Comparison of ENCODE assay signal across 12 cellular contexts in the genomic region with DNA sequence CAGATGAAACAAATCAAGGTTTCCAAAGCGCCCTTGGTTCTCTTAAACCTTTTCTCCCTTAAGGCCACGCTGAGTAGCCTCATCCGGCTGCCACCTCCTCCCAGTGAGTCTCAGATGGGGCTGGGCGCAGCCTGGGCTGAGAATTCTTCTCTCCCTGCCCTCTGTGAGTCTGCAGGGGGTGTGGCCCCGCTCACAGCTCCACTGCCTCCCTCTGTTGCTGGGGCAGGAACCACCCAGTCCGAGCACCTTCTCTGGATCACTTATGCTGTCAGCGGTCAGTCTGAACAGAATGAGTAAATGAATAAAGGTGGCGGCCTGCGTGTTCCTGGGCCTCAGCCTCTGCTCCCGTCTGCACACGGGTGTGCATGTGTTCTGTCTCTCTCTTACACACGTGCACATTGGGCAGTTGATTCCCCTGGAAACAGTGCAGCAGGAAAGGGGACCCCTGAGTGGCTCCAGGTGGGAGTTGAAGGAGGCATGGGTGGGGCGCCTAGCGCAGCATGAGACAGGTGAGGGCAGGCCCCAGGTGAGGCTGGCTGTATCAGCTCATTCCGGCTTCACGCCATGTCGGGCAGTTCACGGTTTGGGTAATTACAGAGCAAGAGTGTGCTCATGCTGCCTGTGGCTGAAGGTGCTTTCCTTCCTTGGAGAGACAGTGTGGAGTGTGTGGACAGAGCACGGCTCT. TPM values are rescaled to one million over a fixed set of nuclear protein-coding genes. Genes with fewer than 3 reads are reported as not detected.
DNase-seq lines count a peak whose midpoint lies in the region; ATAC-seq, FAIRE-seq and TF ChIP-seq lines count a peak whose summit lies in the region.
"Had no signal": no experiment of that assay in that cellular context is flagged by ENCODE, and none has a peak within 500 bp of the region (broad histone marks: within the 10 kb centered on the region; RNA-seq: fewer than 3 reads in every experiment).

No MANE protein-coding gene starts in this region.

- H3K4me1 Mint-ChIP-seq in chondrocyte (ENCODE audit: low read depth), result peaks cover 51% of the 10 kb centered on the region

- no peak for FAIRE-seq in H1 (lab: Jason Lieb, UNC)
- FAIRE-seq: endometrium had no signal

- CTCF ChIA-PET in H1 (lab: Charles Lee; ENCODE audit: partially characterized antibody), result interaction anchor here (0.9 to 5.8 kb wide), 6 partner anchors 9 to 266 kb away, joined by 3 to 35 read pairs (median 3); no protein-coding TSS in a partner anchor

- H3K4me3 ChIP-seq in left ventricle myocardium inferior (no peak overlapping the region), heart right ventricle (no peak overlapping the region), H1 (ENCODE audit: extremely low read depth in 1 of 4, insufficient read depth in 2 of 4, low read depth in 3 of 4, low read length in 4 of 4) (no peak overlapping the region)

- H3K27ac Mint-ChIP-seq in chondrocyte (ENCODE audit: unreplicated experiment), result no peak overlapping the region
- H3K27ac Mint-ChIP-seq: natural killer cell had no signal

- POLR2A ChIA-PET in H1 (lab: Charles Lee; ENCODE audit: partially characterized antibody), result no interaction called here

- H3K4me1 ChIP-seq in left ventricle myocardium inferior (peaks cover 47% of the 10 kb centered on the region), heart right ventricle (peaks cover 9 to 82% (median 41%) of the 10 kb centered on the region in 9 donors), H1 (replicated peaks in 1 of 4; ENCODE audit: control insufficient read depth in 3 of 4, insufficient read depth in 4 of 4, low read length in 3 of 4) (peaks cover 3 to 30% (median 20%) of the 10 kb centered on the region in 4 experiments)

- DNase-seq in left ventricle myocardium inferior (no peak), heart right ventricle (no peak), H1 (ENCODE audit: low read depth in 1 of 2, low spot score in 2 of 2) (peak in 1 of 2 experiments; percentile 51), mucosa of gallbladder (ENCODE audit: low spot score) (peak; percentile 33), chondrocyte (ENCODE audit: low spot score) (no peak), ecto neural progenitor cell (ENCODE audit: low spot score) (no peak)
- DNase-seq: DMS79 treated with DMSO at 0.1 percent for 48 hours; natural killer cell; stimulated activated CD4-positive, alpha-beta T cell treated with anti-CD3 and anti-CD28 coated beads, Interleukin-12 subunit alpha, Interleukin-12 subunit beta, amount 100 ng/mL, for 4 hours had no signal

- peaks cover 2% of the 10 kb centered on the region for H3K36me3 Mint-ChIP-seq in chondrocyte (ENCODE audit: low read depth)
- H3K36me3 Mint-ChIP-seq: natural killer cell had no signal

- H3K9ac ChIP-seq in H1 (replicated peaks in 1 of 4; ENCODE audit: extremely low read depth in 1 of 4, low read depth in 3 of 4, low read length in 3 of 4), result no peak overlapping the region

- no peak for TF ChIP-seq CTCF in left ventricle myocardium inferior (IDR thresholded peaks at IDR 0.05; ENCODE audit: borderline replicate concordance)
- no peak for TF ChIP-seq CTCF in heart right ventricle (IDR thresholded peaks at IDR 0.05)
- TF ChIP-seq CTCF in H1 (IDR thresholded peaks at IDR 0.05; ENCODE audit: control extremely low read depth in 1 of 3, insufficient read depth in 1 of 3, low read depth in 1 of 3, low read length in 3 of 3), result no peak
- no peak for TF ChIP-seq CTCF in chondrocyte (IDR thresholded peaks at IDR 0.05)

- H3K18ac ChIP-seq in H1 (ENCODE audit: extremely low read depth, low read length), result no peak overlapping the region

- TF ChIP-seq RAD21 in H1 (IDR thresholded peaks at IDR 0.05 in 1 of 2, conservative IDR thresholded peaks at IDR 0.05 in 1 of 2; ENCODE audit: low read depth in 2 of 2, low read length in 2 of 2), result no peak

- H3K4ac ChIP-seq in H1 (replicated peaks; ENCODE audit: insufficient read length, low read depth, low read length), result no peak overlapping the region

- H2BK20ac ChIP-seq in H1 (ENCODE audit: low read length), result 0 out of 2 replicates have a peak overlapping the region, but pooled peaks have one; percentile 13

- ATAC-seq in heart right ventricle (no peak), GM18868 (IDR thresholded peaks at IDR 0.05; ENCODE audit: unreplicated experiment) (no peak), GM19455 (IDR thresholded peaks at IDR 0.05; ENCODE audit: unreplicated experiment) (no peak)
- ATAC-seq: natural killer cell had no signal

- no peak overlapping the region for H4K91ac ChIP-seq in H1 (replicated peaks; ENCODE audit: insufficient read length, low read length)

- no peak overlapping the region for H2BK120ac ChIP-seq in H1 (replicated peaks; ENCODE audit: low read depth, low read length)

- peaks cover 5% of the 10 kb centered on the region for H3K79me1 ChIP-seq in H1 (ENCODE audit: low read depth, low read length)

- H3K9me3 ChIP-seq in left ventricle myocardium inferior (replicated peaks) (no peaks in the 10 kb centered on the region), heart right ventricle (no peaks in the 10 kb centered on the region), H1 (ENCODE audit: insufficient read depth in 2 of 2, low read depth in 1 of 2, low read length in 1 of 2) (no peaks in the 10 kb centered on the region)

- no peak overlapping the region; the same call in 1 of the 2 replicates for H4K8ac ChIP-seq in H1 (ENCODE audit: extremely low read depth, insufficient read depth, low read length)

- H2BK15ac ChIP-seq in H1 (ENCODE audit: low read length), result no peak overlapping the region; the same call in 1 of the 2 replicates

- TF ChIP-seq POLR2A in H1 (IDR thresholded peaks at IDR 0.05; ENCODE audit: control extremely low read depth in 1 of 2, low read depth in 2 of 2, low read length in 2 of 2), result no peak

- H2AFZ ChIP-seq in H1 (ENCODE audit: low read length), result no peak overlapping the region

- H3K23ac ChIP-seq in H1 (ENCODE audit: insufficient read length), result no peak overlapping the region

- H2AK5ac ChIP-seq in H1 (ENCODE audit: low read depth, low read length), result peak overlapping the region; percentile 70; the same call in 1 of the 2 replicates

- H3K23me2 ChIP-seq in H1 (ENCODE audit: low read depth, low read length), result peaks cover 18% of the 10 kb centered on the region

- peaks cover 92% of the 10 kb centered on the region for H3K27me3 ChIP-seq in left ventricle myocardium inferior (ENCODE audit: low read depth)
- H3K27me3 ChIP-seq in heart right ventricle, result peaks cover 15 to 80% (median 77%) of the 10 kb centered on the region in 7 donors
- H3K27me3 ChIP-seq in H1 (replicated peaks in 1 of 4; ENCODE audit: control insufficient read depth in 3 of 4, extremely low read depth in 1 of 4, insufficient read depth in 3 of 4, low read length in 3 of 4), result peaks cover 6 to 29% (median 20%) of the 10 kb centered on the region in 4 experiments

- intact Hi-C loops in left ventricle myocardium inferior (cut with micrococcal nuclease), result no loop called here
- intact Hi-C loops in heart right ventricle (cut with DNase I), result no loop called here

- H3K4me3 Mint-ChIP-seq in chondrocyte (ENCODE audit: unreplicated experiment), result no peak overlapping the region
- H3K4me3 Mint-ChIP-seq: natural killer cell had no signal

- peak overlapping the region; percentile 42 for H3K27ac ChIP-seq in left ventricle myocardium inferior (replicated peaks)
- no peak overlapping the region for H3K27ac ChIP-seq in heart right ventricle
- no peak overlapping the region for H3K27ac ChIP-seq in H1 (ENCODE audit: low read depth, low read length)

- H3K79me2 ChIP-seq in H1 (ENCODE audit: control insufficient read depth in 1 of 2, insufficient read depth in 2 of 2, low read length in 2 of 2), result peaks cover 0 to 17% of the 10 kb centered on the region in 2 experiments; a peak in 2 of 4 replicates

- H4K20me1 ChIP-seq in H1 (replicated peaks in 1 of 2; ENCODE audit: control insufficient read depth in 1 of 2, insufficient read depth in 2 of 2, low read length in 2 of 2), result peaks cover 3 to 4% of the 10 kb centered on the region in 2 experiments

- H3K56ac ChIP-seq in H1 (replicated peaks; ENCODE audit: insufficient read length, low read depth, low read length), result no peak overlapping the region

- H3K4me2 ChIP-seq in H1 (ENCODE audit: insufficient read depth in 1 of 2, low read depth in 2 of 2, low read length in 2 of 2), result no peak overlapping the region

- TF ChIP-seq EP300 in H1 (IDR thresholded peaks at IDR 0.05; ENCODE audit: borderline replicate concordance in 1 of 2, low read depth in 2 of 2, low read length in 2 of 2), result no peak

- H2BK5ac ChIP-seq in H1 (ENCODE audit: low read depth, low read length), result 0 out of 2 replicates have a peak overlapping the region, but pooled peaks have one; percentile 49

- no peak overlapping the region for H3K14ac ChIP-seq in H1 (ENCODE audit: insufficient read length)

- no peaks in the 10 kb centered on the region for H3K9me3 Mint-ChIP-seq in chondrocyte (ENCODE audit: low read depth)
- H3K9me3 Mint-ChIP-seq: natural killer cell had no signal

- H2BK12ac ChIP-seq in H1 (ENCODE audit: low read depth, low read length), result peak overlapping the region; percentile 63; the same call in 1 of the 2 replicates

- H3K36me3 ChIP-seq in left ventricle myocardium inferior, result no peaks in the 10 kb centered on the region
- no peaks in the 10 kb centered on the region for H3K36me3 ChIP-seq in heart right ventricle
- H3K36me3 ChIP-seq in H1 (ENCODE audit: control insufficient read depth in 2 of 4, insufficient read depth in 4 of 4, low read length in 3 of 4), result 0 out of 8 replicates have a peak, but pooled peaks cover 0 to 3% (median 0%) of the 10 kb centered on the region in 4 experiments

- 89 to 95% methylated on average over 19 of the region's 19 CpGs for WGBS in heart right ventricle, 2 donors
- 82% methylated on average over 19 of the region's 19 CpGs; no CpG with 5 or more reads in 1 of the 2 experiments for WGBS in H1 (ENCODE audit: extremely low coverage in 1 of 2, insufficient coverage in 1 of 2, insufficient read length in 1 of 2, insufficient replicate concordance in 2 of 2, low coverage in 1 of 2, low lambda C conversion rate in 2 of 2, missing lambda C conversion rate in 1 of 2), 2 experiments

- H4K5ac ChIP-seq in H1 (ENCODE audit: insufficient read length, low read depth, low read length), result no peak overlapping the region

- no peaks in the 10 kb centered on the region for H3K27me3 Mint-ChIP-seq in chondrocyte (ENCODE audit: low read depth)

RNA-seq across cellular contexts. Expression of a gene that starts 4.3 kb away (rescaled TPM):
- 1.2 TPM for total RNA-seq in left ventricle myocardium inferior
- 1 to 10 TPM in 7 of 10 donors, under 1 TPM in 3; 0.67 to 3.8 (median 1.8) TPM for total RNA-seq in heart right ventricle
- polyA plus RNA-seq in heart right ventricle, result 1 to 10 TPM in 1 of 2 donors, under 1 TPM in 1; 0.64 to 4.1 TPM
- 14.8 and 15.9 TPM in 2 replicates for total RNA-seq in H1 (2021; fragmentation: NEBNext Ultra II Directional; extraction: Animal tissue kit (Norgen Biotek cat#: 25700))
- 25.6 and 33.7 TPM in 2 replicates for polyA plus RNA-seq in H1 (2011; rRNA removed)
- 34.9 TPM for polyA plus RNA-seq in H1 (2011; cell fraction: cytosol; rRNA removed)
- polyA plus RNA-seq in H1 (2011; cell fraction: nucleus; rRNA removed), result 176 TPM
- 23.8 to 37.0 TPM (median 27.7 TPM) in 4 replicates for polyA plus RNA-seq in H1 (2012, experiment 1 of 2)
- 10.2 TPM for polyA plus RNA-seq in H1 (2012, experiment 2 of 2)
- polyA plus RNA-seq in H1 (2013, experiment 1 of 2), result 4.1 TPM
- polyA plus RNA-seq in H1 (2013, experiment 2 of 2), result 3.1 TPM
- polyA minus RNA-seq in H1 (2011; rRNA and poly(A)+ RNA removed), result 22.0 and 24.4 TPM in 2 replicates
- 22.1 TPM for polyA minus RNA-seq in H1 (2011; cell fraction: cytosol; rRNA and poly(A)+ RNA removed)
- 58.7 TPM for polyA minus RNA-seq in H1 (2011; cell fraction: nucleus; rRNA and poly(A)+ RNA removed)
- 17.3 TPM for total RNA-seq in mucosa of gallbladder
- 16.4 to 45.3 TPM (median 16.8 TPM) in 3 replicates for total RNA-seq in chondrocyte
